ENCODE assay signal across 8 cellular contexts in the genomic region with DNA sequence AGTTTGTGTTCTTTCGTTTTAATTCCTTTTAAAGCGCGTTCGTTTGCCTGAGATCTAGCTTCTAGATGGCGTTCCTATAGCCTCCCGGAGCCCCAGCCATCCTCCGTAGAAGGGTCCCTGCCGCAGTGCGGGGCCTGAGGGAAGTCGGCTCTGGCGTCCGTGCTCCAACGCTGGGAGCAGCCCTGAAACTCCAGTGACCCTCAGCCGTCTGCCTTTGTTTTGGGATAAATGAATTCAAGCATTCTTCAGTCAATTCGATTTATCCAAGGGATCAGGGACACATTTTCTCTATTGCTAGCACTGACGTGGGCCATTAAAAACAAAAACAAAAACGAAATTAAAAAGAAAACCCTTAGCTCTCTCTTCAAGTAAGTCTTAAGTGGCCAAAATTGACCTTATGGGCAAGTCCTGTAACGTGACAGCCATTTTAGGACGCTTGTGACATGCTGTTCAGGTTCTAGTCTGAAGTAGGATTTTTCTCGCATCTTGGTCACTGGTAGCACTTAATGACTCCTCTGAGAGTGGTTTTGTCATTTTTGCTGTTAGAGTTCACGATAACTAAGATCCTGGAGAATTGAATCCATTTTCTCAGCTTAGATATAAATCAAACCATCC. TPM values are rescaled to one million over a fixed set of nuclear protein-coding genes. Genes with fewer than 3 reads are reported as not detected.
DNase-seq lines count a peak whose midpoint lies in the region; TF ChIP-seq lines count a peak whose summit lies in the region.

No MANE protein-coding gene starts in this region.

- TF ChIP-seq CTCF in H9 (conservative IDR thresholded peaks at IDR 0.05) = no peak
- TF ChIP-seq CTCF in Loucy (conservative IDR thresholded peaks at IDR 0.05; ENCODE audit: low read length) = no peak
- TF ChIP-seq CTCF in adrenal gland (IDR thresholded peaks at IDR 0.05) = no peak
- TF ChIP-seq CTCF in smooth muscle cell (IDR thresholded peaks at IDR 0.05; ENCODE audit: borderline replicate concordance, insufficient read depth, poor library complexity, severe bottlenecking) = no peak

- no peak overlapping the region for H3T11ph ChIP-seq in H9 (ENCODE audit: low read length)

- no peak overlapping the region for H2BK20ac ChIP-seq in H9 (ENCODE audit: low read depth, low read length, poor library complexity, severe bottlenecking)

- H3K4me2 ChIP-seq in H9 (ENCODE audit: insufficient read depth, insufficient read length, low read length) (peak overlapping the region; percentile 76), Loucy (ENCODE audit: low read depth, low read length, poor library complexity, severe bottlenecking) (peak overlapping the region; percentile 86), smooth muscle cell (peak overlapping the region; percentile 92)

- H3K4me1 Mint-ChIP-seq in activated CD4-positive, alpha-beta T cell treated with anti-CD3 and anti-CD28 coated beads, Interleukin-2, amount 10 ng/mL, durations not matched to agents 24 days and 14 days = peaks cover 32% of the 10 kb centered on the region
- peaks cover 18 to 21% of the 10 kb centered on the region in 2 experiments for H3K4me1 Mint-ChIP-seq in H9

- no peak overlapping the region for H4K8ac ChIP-seq in H9 (replicated peaks; ENCODE audit: insufficient read length, low read depth, low read length)

- peak overlapping the region; percentile 96 for H3K27ac Mint-ChIP-seq in activated CD4-positive, alpha-beta T cell treated with anti-CD3 and anti-CD28 coated beads, Interleukin-2, amount 10 ng/mL, durations not matched to agents 24 days and 14 days
- peak overlapping the region; percentile 85 to 100 (median 96); a peak in 6 of 7 replicates for H3K27ac Mint-ChIP-seq in H9

- TF ChIP-seq POLR2A in adrenal gland (IDR thresholded peaks at IDR 0.05) = peak in 1 of 2 donors; percentile 38

- no peak overlapping the region for H2BK15ac ChIP-seq in H9 (ENCODE audit: low read depth, low read length)

- H3K4me3 ChIP-seq in Loucy (ENCODE audit: low read length, poor library complexity, severe bottlenecking) (peak overlapping the region; percentile 90), adrenal gland (peak overlapping the region; percentile 19 to 83 (median 58)), iPS-15b (ENCODE audit: low read depth, low read length) (peak overlapping the region; percentile 83), smooth muscle cell (peak overlapping the region; percentile 83)

- intact Hi-C loops in activated CD4-positive, alpha-beta T cell treated with anti-CD3 and anti-CD28 coated beads, Interleukin-2, amount 10 ng/mL, durations not matched to agents 24 days and 14 days (cut with micrococcal nuclease) = loop anchor here (1.0 to 10.0 kb wide), 9 partner anchors 103 to 1346 kb away; partner anchors contain the start of genes NRIP1, RBM11, SAMSN1 and USP25
- intact Hi-C loops in adrenal gland (cut with DNase I) = no loop called here

- H2AK5ac ChIP-seq in H9 (ENCODE audit: insufficient read length, low read length) = no peak overlapping the region

- no peak overlapping the region for H3K56ac ChIP-seq in H9 (ENCODE audit: insufficient read length, low read depth, low read length)

- H3K4me3 Mint-ChIP-seq in activated CD4-positive, alpha-beta T cell treated with anti-CD3 and anti-CD28 coated beads, Interleukin-2, amount 10 ng/mL, durations not matched to agents 24 days and 14 days = peak overlapping the region; percentile 94
- peak overlapping the region; percentile 100 for H3K4me3 Mint-ChIP-seq in H9

- no CpG with 5 or more reads among the region's 21 CpGs for WGBS in H9 (ENCODE audit: extremely low coverage, insufficient read length, low lambda C conversion rate)
- 3% methylated on average over 20 to 21 of the region's 21 CpGs for WGBS in adrenal gland, 4 donors
- WGBS in smooth muscle cell (ENCODE audit: low lambda C conversion rate) = 8% methylated on average over 21 of the region's 21 CpGs

- H3K23ac ChIP-seq in H9 (ENCODE audit: insufficient read length, low read depth, low read length) = no peak overlapping the region

- H3K4me1 ChIP-seq in H9 (ENCODE audit: insufficient read depth, low read length) = no peaks in the 10 kb centered on the region
- H3K4me1 ChIP-seq in Loucy (ENCODE audit: insufficient read depth, low read length, poor library complexity, severe bottlenecking) = peaks cover 37% of the 10 kb centered on the region
- peaks cover 6 to 26% of the 10 kb centered on the region in 2 donors for H3K4me1 ChIP-seq in adrenal gland (replicated peaks in 1 of 2)
- H3K4me1 ChIP-seq in iPS-15b (ENCODE audit: control insufficient read depth, insufficient read depth, low read length) = peaks cover 2% of the 10 kb centered on the region
- peaks cover 33% of the 10 kb centered on the region for H3K4me1 ChIP-seq in smooth muscle cell (ENCODE audit: low read depth)

- H3K9me3 Mint-ChIP-seq in activated CD4-positive, alpha-beta T cell treated with anti-CD3 and anti-CD28 coated beads, Interleukin-2, amount 10 ng/mL, durations not matched to agents 24 days and 14 days = no peaks in the 10 kb centered on the region
- H3K9me3 Mint-ChIP-seq in H9 = no peaks in the 10 kb centered on the region

- peaks cover 4% of the 10 kb centered on the region for H3K27me3 Mint-ChIP-seq in activated CD4-positive, alpha-beta T cell treated with anti-CD3 and anti-CD28 coated beads, Interleukin-2, amount 10 ng/mL, durations not matched to agents 24 days and 14 days
- no peaks in the 10 kb centered on the region for H3K27me3 Mint-ChIP-seq in H9 (ENCODE audit: low read depth)

- H3K18ac ChIP-seq in H9 (ENCODE audit: insufficient read length, low read depth, low read length) = no peak overlapping the region

- no peak for DNase-seq in activated CD4-positive, alpha-beta T cell treated with anti-CD3 and anti-CD28 coated beads, Interleukin-2, amount 10 ng/mL, durations not matched to agents 24 days and 14 days
- DNase-seq in activated CD4-positive, alpha-beta T cell treated with anti-CD3 and anti-CD28 coated beads for 4 hours = no peak
- no peak for DNase-seq in H9
- peak in 6 of 7 donors; percentile 15 to 55 (median 32) for DNase-seq in adrenal gland
- no peak for DNase-seq in smooth muscle cell (lab: John Stamatoyannopoulos, UW; ENCODE audit: unreplicated experiment)
- no peak for DNase-seq in NK-92 (lab: John Stamatoyannopoulos, UW; ENCODE audit: unreplicated experiment)

- H3F3A ChIP-seq in Loucy (ENCODE audit: low read depth) = no peaks in the 10 kb centered on the region
- no peaks in the 10 kb centered on the region for H3F3A ChIP-seq in smooth muscle cell (ENCODE audit: low read depth)

- H3K14ac ChIP-seq in H9 (ENCODE audit: insufficient read depth, low read length) = no peak overlapping the region

- H3K23me2 ChIP-seq in H9 (ENCODE audit: insufficient read length, low read depth, low read length, poor library complexity, severe bottlenecking) = peaks cover 4% of the 10 kb centered on the region

- H3K27ac ChIP-seq in H9 (ENCODE audit: insufficient read length, low read depth, low read length) (peak overlapping the region; percentile 5), adrenal gland (peak overlapping the region; percentile 79 to 97 (median 89)), smooth muscle cell (ENCODE audit: low read depth) (peak overlapping the region; percentile 78)

- H3K27me3 ChIP-seq in H9 (ENCODE audit: insufficient read depth, low read length) (no peaks in the 10 kb centered on the region), Loucy (ENCODE audit: insufficient read depth, low read length, poor library complexity, severe bottlenecking) (no peaks in the 10 kb centered on the region), adrenal gland (no peaks in the 10 kb centered on the region), iPS-15b (ENCODE audit: control insufficient read depth, insufficient read depth, low read length) (no peaks in the 10 kb centered on the region), smooth muscle cell (ENCODE audit: low read depth) (no peaks in the 10 kb centered on the region)

- no peaks in the 10 kb centered on the region for H4K20me1 ChIP-seq in H9 (ENCODE audit: control insufficient read depth, insufficient read depth, insufficient read length)
- peaks cover 34% of the 10 kb centered on the region for H4K20me1 ChIP-seq in Loucy (ENCODE audit: insufficient read depth, low read length, poor library complexity, severe bottlenecking)
- peaks cover 26% of the 10 kb centered on the region for H4K20me1 ChIP-seq in smooth muscle cell (ENCODE audit: low read depth)

- peaks cover 17% of the 10 kb centered on the region for H3K36me3 Mint-ChIP-seq in activated CD4-positive, alpha-beta T cell treated with anti-CD3 and anti-CD28 coated beads, Interleukin-2, amount 10 ng/mL, durations not matched to agents 24 days and 14 days (ENCODE audit: low read depth)
- peaks cover 3 to 16% (median 10%) of the 10 kb centered on the region in 3 experiments; a peak in 5 of 7 replicates for H3K36me3 Mint-ChIP-seq in H9 (ENCODE audit: insufficient read depth in 1 of 3, low read depth in 3 of 3)

- H4K91ac ChIP-seq in H9 (ENCODE audit: insufficient read length, low read depth, low read length) = no peak overlapping the region

- H3K36me3 ChIP-seq in Loucy (ENCODE audit: insufficient read depth, low read length) = no peaks in the 10 kb centered on the region
- H3K36me3 ChIP-seq in adrenal gland (replicated peaks in 1 of 2) = no peaks in the 10 kb centered on the region
- no peaks in the 10 kb centered on the region for H3K36me3 ChIP-seq in iPS-15b (ENCODE audit: control insufficient read depth, insufficient read depth, low read length)
- H3K36me3 ChIP-seq in smooth muscle cell (ENCODE audit: low read depth) = peaks cover 3% of the 10 kb centered on the region

- no peak overlapping the region for H3K4ac ChIP-seq in H9 (ENCODE audit: low read depth, low read length)

- no peak overlapping the region for H2BK5ac ChIP-seq in H9 (ENCODE audit: insufficient read length, low read length)

- H3K79me1 ChIP-seq in H9 (ENCODE audit: insufficient read depth, low read depth, low read length, poor library complexity, severe bottlenecking) = no peaks in the 10 kb centered on the region

- H2AFZ ChIP-seq in H9 (ENCODE audit: low read length) = peak overlapping the region; percentile 11
- H2AFZ ChIP-seq in Loucy (ENCODE audit: low read length) = peak overlapping the region; percentile 85
- peak overlapping the region; percentile 98 for H2AFZ ChIP-seq in smooth muscle cell (ENCODE audit: low read depth)

- H3K9me3 ChIP-seq in H9 (ENCODE audit: control insufficient read depth, low read depth, low read length) (no peaks in the 10 kb centered on the region), Loucy (ENCODE audit: insufficient read depth, low read depth, low read length) (no peaks in the 10 kb centered on the region), adrenal gland (replicated peaks in 1 of 3) (no peaks in the 10 kb centered on the region), iPS-15b (ENCODE audit: control insufficient read depth, insufficient read depth, low read length) (no peaks in the 10 kb centered on the region), smooth muscle cell (replicated peaks; ENCODE audit: low read depth) (no peaks in the 10 kb centered on the region)

- H3K9me2 ChIP-seq in Loucy (replicated peaks; ENCODE audit: low read depth, low read length) = no peaks in the 10 kb centered on the region

- no peak overlapping the region for H2BK12ac ChIP-seq in H9 (ENCODE audit: insufficient read length, low read depth, low read length)

- H4K5ac ChIP-seq in H9 (ENCODE audit: insufficient read length, low read depth, low read length) = no peak overlapping the region

- H3K79me2 ChIP-seq in H9 (ENCODE audit: insufficient read depth, low read length) (peaks cover 8% of the 10 kb centered on the region; the same call in 1 of the 2 replicates), Loucy (ENCODE audit: insufficient read depth, low read length) (peaks cover 41% of the 10 kb centered on the region), smooth muscle cell (ENCODE audit: low read depth) (peaks cover 38% of the 10 kb centered on the region)

- H3K9ac ChIP-seq in H9 (ENCODE audit: extremely low read depth, insufficient read length, low read length) = peak overlapping the region; percentile 64
- peak overlapping the region; percentile 89 for H3K9ac ChIP-seq in Loucy (ENCODE audit: low read depth, low read length, poor library complexity, severe bottlenecking)
- peak overlapping the region; percentile 51 for H3K9ac ChIP-seq in iPS-15b (ENCODE audit: low read depth, low read length)
- H3K9ac ChIP-seq in smooth muscle cell (ENCODE audit: low read depth) = peak overlapping the region; percentile 84

- no peak overlapping the region for H2BK120ac ChIP-seq in H9 (ENCODE audit: low read depth, low read length, poor library complexity, severe bottlenecking)

RNA-seq across cellular contexts. Expression of gene HSPA13, which starts 0.8 kb away (rescaled TPM):
- 40.9 and 41.6 TPM in 2 replicates for total RNA-seq in activated CD4-positive, alpha-beta T cell treated with anti-CD3 and anti-CD28 coated beads, Interleukin-2, amount 10 ng/mL, durations not matched to agents 24 days and 14 days
- total RNA-seq in H9 (2021) (30.7 and 32.6 TPM in 2 replicates), adrenal gland (10 to 100 TPM; 18.6 to 63.8 (median 25.9) TPM), smooth muscle cell (115 and 151 TPM in 2 replicates)
- polyA plus RNA-seq in adrenal gland (10 to 100 TPM in 1 of 3 donors, 1 to 10 TPM in 2; 4.3 to 65.9 (median 4.8) TPM), smooth muscle cell (39.5 and 51.9 TPM in 2 replicates)

Comparison
In these comparisons a context has a peak if more than half of its experiments do, and no peak if none do; other contexts are left out.
1. DNase-seq: peak in adrenal gland (6 of 7); none in activated CD4-positive, alpha-beta T cell treated with anti-CD3 and anti-CD28 coated beads, Interleukin-2, amount 10 ng/mL, durations not matched to agents 24 days and 14 days (single experiment), activated CD4-positive, alpha-beta T cell treated with anti-CD3 and anti-CD28 coated beads for 4 hours (0 of 2), H9 (single experiment), smooth muscle cell (single experiment) and NK-92 (single experiment).
2. H2AFZ ChIP-seq: peak in every context shown above with its lines; median percentile 98 in smooth muscle cell; 85 in Loucy; 11 in H9.
3. H3K27ac ChIP-seq: peak in every context shown above with its lines; median percentile 89 in adrenal gland; 78 in smooth muscle cell; 5 in H9.
4. Peak in every context shown above with its lines, with median percentiles within 50 percentile points of each other: H3K4me2 ChIP-seq, H3K9ac ChIP-seq and H3K4me3 ChIP-seq.